Comparison of ENCODE assay signal across 10 cellular contexts in genomic region chr1:100523038-100523649, GRCh38.
DNase-seq lines count a peak whose midpoint lies in the region; ATAC-seq and TF ChIP-seq lines count a peak whose summit lies in the region.
"Had no signal": no experiment of that assay in that cellular context is flagged by ENCODE, and none has a peak within 500 bp of the region (broad histone marks: within the 10 kb centered on the region; RNA-seq: fewer than 3 reads in every experiment).

No MANE protein-coding gene starts in this region.

- no peaks in the 10 kb centered on the region for H3K79me2 ChIP-seq in OCI-LY3 (ENCODE audit: low read length)

- H4K20me1 ChIP-seq in OCI-LY3 (ENCODE audit: insufficient read depth, low read length) = no peaks in the 10 kb centered on the region

- no peak overlapping the region for H3K9ac ChIP-seq in OCI-LY3 (ENCODE audit: low read length)

- no peaks in the 10 kb centered on the region for H3K9me3 ChIP-seq in OCI-LY3 (ENCODE audit: insufficient read depth, low read length)
- H3K9me3 ChIP-seq: tibial nerve had no signal

- peak; percentile 85 to 89 for DNase-seq in AML-193 (lab: John Stamatoyannopoulos, UW)
- DNase-seq in NCI-H69 (lab: John Stamatoyannopoulos, UW) = no peak
- no peak for DNase-seq in NCI-H226
- no peak for DNase-seq in coronary artery (ENCODE audit: low spot score)
- no peak for DNase-seq in DMS153 treated with DMSO at 0.1 percent for 48 hours (lab: John Stamatoyannopoulos, UW; ENCODE audit: unreplicated experiment)
- DNase-seq: SHP77 had no signal

- no peaks in the 10 kb centered on the region for H3K36me3 ChIP-seq in OCI-LY3 (replicated peaks; ENCODE audit: low read depth, low read length)
- H3K36me3 ChIP-seq: tibial nerve had no signal

- peak overlapping the region; percentile 75 for H3K4me2 ChIP-seq in OCI-LY3 (ENCODE audit: low read length)

- no peaks in the 10 kb centered on the region for H3K27me3 ChIP-seq in OCI-LY3 (ENCODE audit: low read depth, low read length)
- H3K27me3 ChIP-seq: tibial nerve had no signal

- ATAC-seq in GM19351 (IDR thresholded peaks at IDR 0.05; ENCODE audit: unreplicated experiment) (peak; percentile 98), HG03039 (IDR thresholded peaks at IDR 0.05; ENCODE audit: unreplicated experiment) (peak; percentile 94)

- H3K27ac ChIP-seq in OCI-LY3 (ENCODE audit: low read length) (peak overlapping the region; percentile 31; the same call in 1 of the 2 replicates), coronary artery (no peak overlapping the region)
- H3K27ac ChIP-seq: tibial nerve had no signal

- peak overlapping the region; percentile 48 for H3K4me3 ChIP-seq in OCI-LY3 (ENCODE audit: low read length)
- H3K4me3 ChIP-seq in coronary artery = no peak overlapping the region
- H3K4me3 ChIP-seq: tibial nerve had no signal

- H2AFZ ChIP-seq in OCI-LY3 (ENCODE audit: low read depth, low read length) = no peak overlapping the region

- TF ChIP-seq CTCF in OCI-LY3 (IDR thresholded peaks at IDR 0.05; ENCODE audit: low read depth, low read length) (no peak), coronary artery (IDR thresholded peaks at IDR 0.05) (no peak)

- peaks cover 17% of the 10 kb centered on the region for H3K4me1 ChIP-seq in OCI-LY3 (ENCODE audit: low read length)
- H3K4me1 ChIP-seq: tibial nerve had no signal

Comparison
In these comparisons a context has a peak if more than half of its experiments do, and no peak if none do; other contexts are left out.
1. DNase-seq: peak in AML-193 (2 of 2); none in NCI-H69 (single experiment), NCI-H226 (single experiment), coronary artery (single experiment) and DMS153 treated with DMSO at 0.1 percent for 48 hours (single experiment).